8 cellular contexts compared by ENCODE assay signal in genomic region chr18:59140287-59140885, GRCh38. TPM values are rescaled to one million over a fixed set of nuclear protein-coding genes. Genes with fewer than 3 reads are reported as not detected.
A peak's percentile ranks its signal among the peaks of the same experiment; 100 is the strongest.
DNase-seq lines count a peak whose midpoint lies in the region; ATAC-seq and TF ChIP-seq lines count a peak whose summit lies in the region.

No MANE protein-coding gene starts in this region.

- H3F3A ChIP-seq in OCI-LY1 (ENCODE audit: insufficient read depth, low read length), result peaks cover 9% of the 10 kb centered on the region; the same call in 1 of the 2 replicates

- no peaks in the 10 kb centered on the region for H4K20me1 ChIP-seq in OCI-LY1 (ENCODE audit: insufficient read depth, low read length)

- H3K36me3 ChIP-seq in HAP-1 (replicated peaks) (no peaks in the 10 kb centered on the region), OCI-LY1 (ENCODE audit: insufficient read depth, low read length) (no peaks in the 10 kb centered on the region), subcutaneous abdominal adipose tissue (ENCODE audit: control insufficient read depth in 5 of 5, insufficient read depth in 5 of 5, low read length in 5 of 5) (no peaks in the 10 kb centered on the region)

- H3K4me2 ChIP-seq in OCI-LY1 (ENCODE audit: low read length), result peak overlapping the region; percentile 98

- H3K4me3 ChIP-seq in HAP-1 (peak overlapping the region; percentile 85), OCI-LY1 (ENCODE audit: low read depth, low read length, poor library complexity, severe bottlenecking) (peak overlapping the region; percentile 75), coronary artery (peak overlapping the region; percentile 85), subcutaneous abdominal adipose tissue (ENCODE audit: low read depth in 1 of 5, low read length in 5 of 5) (peak overlapping the region; percentile 79 to 90 (median 83))

- H3K4me1 ChIP-seq in HAP-1 (peaks cover 3% of the 10 kb centered on the region), OCI-LY1 (ENCODE audit: insufficient read depth, low read length, severe bottlenecking) (peaks cover 47% of the 10 kb centered on the region), subcutaneous abdominal adipose tissue (ENCODE audit: control insufficient read depth in 5 of 5, insufficient read depth in 5 of 5, low read length in 5 of 5) (peaks cover 0 to 13% (median 12%) of the 10 kb centered on the region in 5 donors)

- H3K9me3 ChIP-seq in HAP-1 (no peaks in the 10 kb centered on the region), OCI-LY1 (ENCODE audit: low read length) (0 out of 2 replicates have a peak, but pooled peaks cover 3% of the 10 kb centered on the region), subcutaneous abdominal adipose tissue (ENCODE audit: control insufficient read depth in 5 of 5, low read length in 5 of 5) (no peaks in the 10 kb centered on the region)

- TF ChIP-seq CTCF in OCI-LY1 (IDR thresholded peaks at IDR 0.05; ENCODE audit: low read length) (no peak), coronary artery (IDR thresholded peaks at IDR 0.05) (no peak)

- H3K27ac ChIP-seq in OCI-LY1 (ENCODE audit: low read depth, low read length, poor library complexity, severe bottlenecking), result peak overlapping the region; percentile 43
- peak overlapping the region; percentile 40 to 79 for H3K27ac ChIP-seq in coronary artery
- no peak overlapping the region for H3K27ac ChIP-seq in subcutaneous abdominal adipose tissue (ENCODE audit: low read depth, low read length)

- DNase-seq in DMS79 (lab: John Stamatoyannopoulos, UW) (peak; percentile 48), HAP-1 (ENCODE audit: low spot score in 2 of 2) (peak; percentile 34 to 38), coronary artery (ENCODE audit: low spot score) (no peak), left lobe of liver (ENCODE audit: low spot score) (peak; percentile 51), GM19238 (ENCODE audit: insufficient read length, low spot score) (no peak)
- DNase-seq in central memory CD4-positive, alpha-beta T cell, result no peak

- ATAC-seq in left lobe of liver, result peak; percentile 49

- H3K27me3 ChIP-seq in HAP-1 (ENCODE audit: low read depth), result 0 out of 2 replicates have a peak, but pooled peaks cover 4% of the 10 kb centered on the region
- H3K27me3 ChIP-seq in OCI-LY1 (ENCODE audit: insufficient read depth, low read length), result no peaks in the 10 kb centered on the region
- peaks cover 0 to 8% (median 0%) of the 10 kb centered on the region in 5 donors for H3K27me3 ChIP-seq in subcutaneous abdominal adipose tissue (ENCODE audit: control insufficient read depth in 5 of 5, insufficient read depth in 4 of 5, low read length in 5 of 5)

- H3K9me2 ChIP-seq in OCI-LY1 (ENCODE audit: low read depth, low read length), result no peaks in the 10 kb centered on the region

- in situ Hi-C loops in HAP-1 (cut with MboI; ENCODE audit: low sequenced_read_pairs), result no loop called here

- peak overlapping the region; percentile 76 for H3K9ac ChIP-seq in OCI-LY1 (ENCODE audit: low read length)
- peak overlapping the region in 4 of 5 donors; percentile 67 to 87 (median 72) for H3K9ac ChIP-seq in subcutaneous abdominal adipose tissue (ENCODE audit: low read length in 5 of 5)

- H2AFZ ChIP-seq in OCI-LY1 (ENCODE audit: low read length), result no peak overlapping the region

- H3K79me2 ChIP-seq in OCI-LY1 (ENCODE audit: insufficient read depth, low read length), result peaks cover 46% of the 10 kb centered on the region

RNA-seq across cellular contexts. Expression of gene SEC11C, which starts 0.7 kb away (rescaled TPM):
- total RNA-seq in left lobe of liver, result 94.7 TPM

Comparison
In these comparisons a context has a peak if more than half of its experiments do, and no peak if none do; other contexts are left out.
1. DNase-seq: peak in DMS79 (single experiment), HAP-1 (2 of 2) and left lobe of liver (single experiment); none in coronary artery (single experiment), central memory CD4-positive, alpha-beta T cell (single experiment) and GM19238 (single experiment).
2. Peak in every context shown above with its lines, with median percentiles within 50 percentile points of each other: H3K4me3 ChIP-seq.